In the genomic region with DNA sequence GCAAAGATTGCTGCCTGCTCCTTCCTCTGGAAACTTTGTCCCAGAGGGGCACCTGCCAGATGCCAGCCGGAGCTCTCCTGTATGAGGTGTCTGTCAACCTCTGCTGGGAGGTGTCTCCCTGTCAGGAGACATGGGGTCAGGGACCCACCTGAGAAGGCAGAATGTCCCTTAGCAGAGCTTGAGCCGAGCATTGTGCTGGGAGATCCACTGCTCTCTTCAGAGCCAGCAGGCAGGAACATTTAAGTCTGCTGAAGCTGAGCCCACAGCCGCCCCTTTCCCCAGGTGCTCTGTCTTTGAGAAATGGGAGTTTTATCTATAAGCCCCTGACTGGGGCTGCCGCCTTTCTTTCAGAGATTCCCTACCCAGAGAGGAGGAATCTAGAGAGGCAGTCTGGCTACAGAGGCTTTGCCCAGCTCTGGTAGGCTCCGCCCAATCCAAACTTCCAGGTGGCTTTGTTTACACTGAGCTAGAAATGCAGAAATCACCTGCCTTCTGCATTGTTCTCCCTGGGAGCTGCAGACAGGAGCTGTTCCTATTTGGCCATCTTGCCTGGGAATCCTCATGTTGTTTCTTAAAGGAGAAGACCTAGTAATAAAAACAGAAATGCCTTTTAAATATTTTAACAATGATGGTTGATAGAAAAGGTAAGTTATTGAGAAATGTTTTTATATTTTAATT, we compare ENCODE assay signal across 7 cellular contexts.
DNase-seq lines count a peak whose midpoint lies in the region; ATAC-seq, FAIRE-seq and TF ChIP-seq lines count a peak whose summit lies in the region.
"Not testable (repeated sequence)": the region's sequence is repeated elsewhere in the genome, so short reads cannot be mapped to it uniquely, and the experiment has no call there.

No MANE protein-coding gene starts in this region.

- H3K9me2 ChIP-seq in GM23338 (ENCODE audit: insufficient read depth); PC-3 (replicated peaks; ENCODE audit: low read length): not testable (repeated sequence)

- FAIRE-seq in H1 (lab: Jason Lieb, UNC), result peak; percentile 90

- H2BK120ac ChIP-seq in H1 (replicated peaks; ENCODE audit: low read depth, low read length), result not testable (repeated sequence)

- H2BK15ac ChIP-seq in H1 (ENCODE audit: low read length), result not testable (repeated sequence)

- WGBS in H1 (ENCODE audit: extremely low coverage in 1 of 2, insufficient coverage in 1 of 2, insufficient read length in 1 of 2, insufficient replicate concordance in 2 of 2, low coverage in 1 of 2, low lambda C conversion rate in 2 of 2, missing lambda C conversion rate in 1 of 2), 2 experiments, result 43% methylated on average over 5 of the region's 5 CpGs; no CpG with 5 or more reads in 1 of the 2 experiments

- TF ChIP-seq CTCF in GM23338 (conservative IDR thresholded peaks at IDR 0.05; ENCODE audit: low read depth in 2 of 2); PC-3 (conservative IDR thresholded peaks at IDR 0.05; ENCODE audit: low read depth, low read length); H1 (IDR thresholded peaks at IDR 0.05; ENCODE audit: control extremely low read depth in 1 of 3, insufficient read depth in 1 of 3, low read depth in 1 of 3, low read length in 3 of 3): not testable (repeated sequence)

- POLR2A ChIA-PET in PC-3 (lab: Charles Lee; ENCODE audit: unreplicated experiment), result not testable (repeated sequence)
- POLR2A ChIA-PET in H1 (lab: Charles Lee; ENCODE audit: partially characterized antibody), result interaction anchor here (0.8 kb wide), 1 partner anchor 18 kb away, joined by 3 read pairs; no protein-coding TSS in a partner anchor

- not testable (repeated sequence) for H3K79me1 ChIP-seq in H1 (ENCODE audit: low read depth, low read length)

- H4K5ac ChIP-seq in H1 (ENCODE audit: insufficient read length, low read depth, low read length), result not testable (repeated sequence)

- DNase-seq in GM23338 (ENCODE audit: low spot score), result peak; percentile 93
- peak; percentile 36 for DNase-seq in NCI-H1417 treated with DMSO at 0.1 percent for 48 hours (lab: John Stamatoyannopoulos, UW)
- DNase-seq in NCI-H2107 (lab: John Stamatoyannopoulos, UW), result peak; percentile 81
- peak; percentile 72 for DNase-seq in NCI-H510A treated with DMSO at 0.1 percent for 48 hours (lab: John Stamatoyannopoulos, UW)
- peak; percentile 24 for DNase-seq in PC-3
- DNase-seq in H1 (ENCODE audit: low read depth in 1 of 2, low spot score in 2 of 2), result peak; percentile 70 to 72
- peak; percentile 27 for DNase-seq in iPS-NIHi11 (ENCODE audit: low spot score)

- not testable (repeated sequence) for H3K79me2 ChIP-seq in GM23338 (replicated peaks; ENCODE audit: insufficient read depth); PC-3 (ENCODE audit: low read length); H1 (ENCODE audit: control insufficient read depth in 1 of 2, insufficient read depth in 2 of 2, low read length in 2 of 2)

- not testable (repeated sequence) for BruUV-seq in PC-3 (replicated peaks; lab: Mats Ljungman, UMichigan)

- H2AFZ ChIP-seq in GM23338; PC-3 (ENCODE audit: low read length); H1 (ENCODE audit: low read length): not testable (repeated sequence)

- not testable (repeated sequence) for H3K4me3 Mint-ChIP-seq in GM23338

- not testable (repeated sequence) for H3K14ac ChIP-seq in H1 (ENCODE audit: insufficient read length)

- peak overlapping the region; percentile 69 for H3K27ac Mint-ChIP-seq in GM23338

- not testable (repeated sequence) for H3K4ac ChIP-seq in H1 (replicated peaks; ENCODE audit: insufficient read length, low read depth, low read length)

- intact Hi-C loops in PC-3 (cut with micrococcal nuclease), result not testable (repeated sequence)

- not testable (repeated sequence) for H3F3A ChIP-seq in GM23338 (replicated peaks; ENCODE audit: low read depth); PC-3 (ENCODE audit: low read length, unreplicated experiment)

- H3K27ac ChIP-seq in GM23338 (ENCODE audit: low read depth) (peak overlapping the region; percentile 84), H1 (ENCODE audit: low read depth, low read length) (peak overlapping the region; percentile 58; the same call in 1 of the 2 replicates)
- H3K27ac ChIP-seq in PC-3 (ENCODE audit: low read length), result not testable (repeated sequence)

- not testable (repeated sequence) for H4K8ac ChIP-seq in H1 (ENCODE audit: extremely low read depth, insufficient read depth, low read length)

- H3K27me3 ChIP-seq in GM23338 (ENCODE audit: insufficient read depth); PC-3 (ENCODE audit: low read length); H1 (replicated peaks in 1 of 4; ENCODE audit: control insufficient read depth in 3 of 4, extremely low read depth in 1 of 4, insufficient read depth in 3 of 4, low read length in 3 of 4): not testable (repeated sequence)

- not testable (repeated sequence) for H3K4me2 ChIP-seq in GM23338; PC-3 (ENCODE audit: low read length)
- H3K4me2 ChIP-seq in H1 (ENCODE audit: insufficient read depth in 1 of 2, low read depth in 2 of 2, low read length in 2 of 2), result peak overlapping the region; percentile 14 to 19; a peak in 3 of 4 replicates

- peaks cover 15% of the 10 kb centered on the region; the same call in 2 of the 3 replicates for H3K4me1 Mint-ChIP-seq in GM23338

- not testable (repeated sequence) for H2BK5ac ChIP-seq in H1 (ENCODE audit: low read depth, low read length)

- peak overlapping the region; percentile 38; the same call in 1 of the 2 replicates for H3K18ac ChIP-seq in H1 (ENCODE audit: extremely low read depth, low read length)

- not testable (repeated sequence) for H3K56ac ChIP-seq in H1 (replicated peaks; ENCODE audit: insufficient read length, low read depth, low read length)

- not testable (repeated sequence) for H3K36me3 ChIP-seq in GM23338 (ENCODE audit: insufficient read depth); PC-3 (ENCODE audit: low read depth, low read length); H1 (ENCODE audit: control insufficient read depth in 2 of 4, insufficient read depth in 4 of 4, low read length in 3 of 4)

- CTCF ChIA-PET in PC-3 (lab: Charles Lee), result not testable (repeated sequence)
- CTCF ChIA-PET in H1 (lab: Charles Lee; ENCODE audit: partially characterized antibody), result interaction anchor here (1.0 kb wide), 1 partner anchor 18 kb away, joined by 3 read pairs; no protein-coding TSS in a partner anchor

- H3K23me2 ChIP-seq in H1 (ENCODE audit: low read depth, low read length), result not testable (repeated sequence)

- H3K4me3 ChIP-seq in GM23338 (0 out of 2 replicates have a peak overlapping the region, but pooled peaks have one; percentile 15), H1 (ENCODE audit: extremely low read depth in 1 of 4, insufficient read depth in 2 of 4, low read depth in 3 of 4, low read length in 4 of 4) (peak overlapping the region in 2 of 4 experiments; percentile 19 to 28; a peak in 2 of 8 replicates)
- H3K4me3 ChIP-seq in PC-3 (ENCODE audit: low read length), result not testable (repeated sequence)

- not testable (repeated sequence) for H3K4me1 ChIP-seq in GM23338 (ENCODE audit: insufficient read depth); PC-3 (ENCODE audit: insufficient read depth, low read length); H1 (replicated peaks in 1 of 4; ENCODE audit: control insufficient read depth in 3 of 4, insufficient read depth in 4 of 4, low read length in 3 of 4)

- TF ChIP-seq EP300 in H1 (IDR thresholded peaks at IDR 0.05; ENCODE audit: borderline replicate concordance in 1 of 2, low read depth in 2 of 2, low read length in 2 of 2), result peak in 1 of 2 experiments; percentile 40; a peak in 1 of 3 replicates

- H3K36me3 Mint-ChIP-seq in GM23338 (ENCODE audit: low read depth), result peaks cover 41% of the 10 kb centered on the region

- H4K91ac ChIP-seq in H1 (replicated peaks; ENCODE audit: insufficient read length, low read length), result not testable (repeated sequence)

- H2BK20ac ChIP-seq in H1 (ENCODE audit: low read length), result 0 out of 2 replicates have a peak overlapping the region, but pooled peaks have one; percentile 61

- not testable (repeated sequence) for H3K23ac ChIP-seq in H1 (ENCODE audit: insufficient read length)

- peaks cover 38% of the 10 kb centered on the region for H3K9me3 Mint-ChIP-seq in GM23338

- peak; percentile 100 for ATAC-seq in GM23338
- not testable (repeated sequence) for ATAC-seq in PC-3

- not testable (repeated sequence) for H3K27me3 Mint-ChIP-seq in GM23338 (ENCODE audit: insufficient read depth, low read depth, poor library complexity)

- 0 out of 4 replicates have a peak, but pooled peaks of 1 of the 2 experiments have one; percentile 1 for TF ChIP-seq RAD21 in H1 (IDR thresholded peaks at IDR 0.05 in 1 of 2, conservative IDR thresholded peaks at IDR 0.05 in 1 of 2; ENCODE audit: low read depth in 2 of 2, low read length in 2 of 2)

- H4K20me1 ChIP-seq in GM23338 (replicated peaks; ENCODE audit: insufficient read depth); PC-3 (ENCODE audit: low read length); H1 (replicated peaks in 1 of 2; ENCODE audit: control insufficient read depth in 1 of 2, insufficient read depth in 2 of 2, low read length in 2 of 2): not testable (repeated sequence)

- not testable (repeated sequence) for H3K9me3 ChIP-seq in PC-3 (ENCODE audit: low read length); H1 (ENCODE audit: insufficient read depth in 2 of 2, low read depth in 1 of 2, low read length in 1 of 2)

- not testable (repeated sequence) for H2AK5ac ChIP-seq in H1 (ENCODE audit: low read depth, low read length)

- H2BK12ac ChIP-seq in H1 (ENCODE audit: low read depth, low read length), result 0 out of 2 replicates have a peak overlapping the region, but pooled peaks have one; percentile 39

- H3K9ac ChIP-seq in PC-3 (ENCODE audit: low read length); H1 (replicated peaks in 1 of 4; ENCODE audit: extremely low read depth in 1 of 4, low read depth in 3 of 4, low read length in 3 of 4): not testable (repeated sequence)

- TF ChIP-seq POLR2A in H1 (IDR thresholded peaks at IDR 0.05; ENCODE audit: control extremely low read depth in 1 of 2, low read depth in 2 of 2, low read length in 2 of 2), result peak in 1 of 2 experiments; percentile 32; a peak in 1 of 3 replicates

TF ChIP-seq in H1, 55 proteins besides CTCF, POLR2A, EP300 and RAD21 (continues in another document):
- TF ChIP-seq TAF1 (IDR thresholded peaks at IDR 0.05; ENCODE audit: low read depth, low read length), result 0 out of 2 replicates have a peak, but pooled peaks have one; percentile 55
- peak; percentile 71; the same call in 1 of the 2 replicates for TF ChIP-seq YY1 (IDR thresholded peaks at IDR 0.05; ENCODE audit: low read depth, low read length)
- TF ChIP-seq SP1 (IDR thresholded peaks at IDR 0.05; ENCODE audit: low read depth, low read length), result peak; percentile 48; the same call in 1 of the 2 replicates
- peak; percentile 83; the same call in 1 of the 2 replicates for TF ChIP-seq TCF12 (IDR thresholded peaks at IDR 0.05; ENCODE audit: low read depth, low read length)

Comparison
In these comparisons a context has a peak if more than half of its experiments do, and no peak if none do; other contexts are left out.
1. DNase-seq: peak in every context shown above with its lines; median percentile 93 in GM23338; 81 in NCI-H2107; 72 in NCI-H510A treated with DMSO at 0.1 percent for 48 hours; 71 in H1; 36 in NCI-H1417 treated with DMSO at 0.1 percent for 48 hours; 27 in iPS-NIHi11; 24 in PC-3.